In genomic region chr6:161256390-161256789, GRCh38 we compare ENCODE assay signal across 16 cellular contexts. TPM values are rescaled to one million over a fixed set of nuclear protein-coding genes. Genes with fewer than 3 reads are reported as not detected.
A peak's percentile ranks its signal among the peaks of the same experiment; 100 is the strongest.
DNase-seq lines count a peak whose midpoint lies in the region; ATAC-seq and TF ChIP-seq lines count a peak whose summit lies in the region.
"Had no signal": no experiment of that assay in that cellular context is flagged by ENCODE, and none has a peak within 500 bp of the region (broad histone marks: within the 10 kb centered on the region; RNA-seq: fewer than 3 reads in every experiment).

No MANE protein-coding gene starts in this region.

- H2AK5ac ChIP-seq in neuronal stem cell (ENCODE audit: low read depth, low read length), result no peak overlapping the region

- ATAC-seq in GM18520 (IDR thresholded peaks at IDR 0.05; ENCODE audit: unreplicated experiment), result no peak

- peak overlapping the region; percentile 34 for H3K23ac ChIP-seq in neuronal stem cell (ENCODE audit: low read depth, low read length, poor library complexity)

- H3K36me3 ChIP-seq in cardiac muscle cell (no peaks in the 10 kb centered on the region), neuronal stem cell (replicated peaks in 1 of 2; ENCODE audit: control insufficient read depth in 2 of 2, insufficient read depth in 2 of 2, low read length in 2 of 2) (peaks cover 11 to 46% of the 10 kb centered on the region in 2 donors)

- H3K27me3 ChIP-seq in cardiac muscle cell (no peaks in the 10 kb centered on the region), neuronal stem cell (ENCODE audit: control insufficient read depth in 3 of 3, insufficient read depth in 3 of 3, low read depth in 1 of 3, low read length in 3 of 3) (no peaks in the 10 kb centered on the region)
- H3K27me3 ChIP-seq: BLaER1 treated with 17β-estradiol and CSF1 and Interleukin-3, amounts not matched to agents 10 nM and 100 nM had no signal

- H3K9ac ChIP-seq in neuronal stem cell (ENCODE audit: low read depth, low read length, poor library complexity), result no peak overlapping the region
- H3K9ac ChIP-seq: BLaER1 treated with 17β-estradiol and CSF1 and Interleukin-3, amounts not matched to agents 10 nM and 100 nM had no signal

- no peak overlapping the region for H4K91ac ChIP-seq in neuronal stem cell (ENCODE audit: low read depth, low read length, poor library complexity)

- no peak overlapping the region for H4K8ac ChIP-seq in neuronal stem cell (ENCODE audit: low read depth, low read length)

- H3K27ac ChIP-seq in cardiac muscle cell (peak overlapping the region; percentile 82), neuronal stem cell (replicated peaks; ENCODE audit: low read length) (no peak overlapping the region), temporal lobe (ENCODE audit: low read depth, low read length) (peak overlapping the region; percentile 33)
- H3K27ac ChIP-seq: 22Rv1; BLaER1 treated with 17β-estradiol and CSF1 and Interleukin-3, amounts not matched to agents 10 nM and 100 nM had no signal

- no peak overlapping the region for H2AFZ ChIP-seq in neuronal stem cell (ENCODE audit: low read length)

- no peak overlapping the region for H2BK5ac ChIP-seq in neuronal stem cell (ENCODE audit: low read length)

- H3K4me1 ChIP-seq in cardiac muscle cell (ENCODE audit: low read depth), result peaks cover 25% of the 10 kb centered on the region
- H3K4me1 ChIP-seq in neuronal stem cell (ENCODE audit: control insufficient read depth in 2 of 2, insufficient read depth in 1 of 2, low read depth in 1 of 2, low read length in 2 of 2), result peaks cover 11 to 22% of the 10 kb centered on the region in 2 donors
- H3K4me1 ChIP-seq: BLaER1 treated with 17β-estradiol and CSF1 and Interleukin-3, amounts not matched to agents 10 nM and 100 nM had no signal

- peaks cover 21 to 43% (median 41%) of the 10 kb centered on the region in 3 donors for H3K36me3 Mint-ChIP-seq in immature natural killer cell

- H3K4me2 ChIP-seq in neuronal stem cell (ENCODE audit: insufficient read depth, low read length, poor library complexity, severe bottlenecking), result no peak overlapping the region
- H3K4me2 ChIP-seq: BLaER1 treated with 17β-estradiol and CSF1 and Interleukin-3, amounts not matched to agents 10 nM and 100 nM had no signal

- H3K4me3 Mint-ChIP-seq in immature natural killer cell, result peak overlapping the region; percentile 25 to 60 (median 56)

- H3K18ac ChIP-seq in neuronal stem cell (ENCODE audit: low read length), result no peak overlapping the region

- H3K9me3 ChIP-seq in cardiac muscle cell (ENCODE audit: low read depth) (no peaks in the 10 kb centered on the region), neuronal stem cell (replicated peaks in 1 of 2; ENCODE audit: control insufficient read depth in 2 of 2, insufficient read depth in 1 of 2, low read depth in 1 of 2, low read length in 2 of 2) (no peaks in the 10 kb centered on the region)
- H3K9me3 ChIP-seq: BLaER1 treated with 17β-estradiol and CSF1 and Interleukin-3, amounts not matched to agents 10 nM and 100 nM had no signal

- intact Hi-C loops in cardiac septum (cut with DNase I), result no loop called here

- no peak overlapping the region for H2BK12ac ChIP-seq in neuronal stem cell (ENCODE audit: low read length)

- WGBS in neuronal stem cell (ENCODE audit: extremely low coverage in 2 of 2, insufficient read length in 2 of 2, insufficient replicate concordance in 1 of 2), 2 donors, result no CpG with 5 or more reads among the region's 13 CpGs

- no peak for TF ChIP-seq CTCF in cardiac muscle cell (IDR thresholded peaks at IDR 0.05; ENCODE audit: low read depth, low read length)

- H3K4me3 ChIP-seq in cardiac muscle cell (no peak overlapping the region), neuronal stem cell (ENCODE audit: low read length in 2 of 2) (no peak overlapping the region)
- H3K4me3 ChIP-seq: BLaER1 treated with 17β-estradiol and CSF1 and Interleukin-3, amounts not matched to agents 10 nM and 100 nM had no signal

- DNase-seq in cardiac muscle cell (ENCODE audit: low read depth in 1 of 2, low spot score in 1 of 2) (no peak), cardiac septum (ENCODE audit: low spot score) (no peak), immature natural killer cell (peak; percentile 49 to 59 (median 56)), neuronal stem cell (ENCODE audit: low spot score) (no peak), HT-29 (ENCODE audit: low spot score) (no peak), NCI-H1105 treated with DMSO at 0.1 percent for 48 hours (lab: John Stamatoyannopoulos, UW) (no peak)
- DNase-seq: H7; NCI-H146; NCI-H2107; NCI-H345; NCI-H69; NK-92 treated with Interleukin-12 subunit alpha and Interleukin-12 subunit beta, amount 100 ng/mL, for 24 hours had no signal

- H3K4ac ChIP-seq in neuronal stem cell (ENCODE audit: low read length), result no peak overlapping the region

- peaks cover 47 to 66% of the 10 kb centered on the region in 2 donors for H3K4me1 Mint-ChIP-seq in immature natural killer cell

- peak overlapping the region in 5 of 6 donors; percentile 78 to 89 (median 85) for H3K27ac Mint-ChIP-seq in immature natural killer cell

- H3K79me1 ChIP-seq in neuronal stem cell (ENCODE audit: low read depth, low read length), result no peaks in the 10 kb centered on the region

- H3K27me3 Mint-ChIP-seq in immature natural killer cell (ENCODE audit: low read depth in 3 of 3), result peaks cover 5 to 20% (median 13%) of the 10 kb centered on the region in 3 donors

- H3K14ac ChIP-seq in neuronal stem cell (ENCODE audit: low read length), result no peak overlapping the region

- H3K9me3 Mint-ChIP-seq in immature natural killer cell, result no peaks in the 10 kb centered on the region

- no peak overlapping the region for H2BK120ac ChIP-seq in neuronal stem cell (ENCODE audit: low read depth, low read length)

- no peak overlapping the region for H2BK15ac ChIP-seq in neuronal stem cell (ENCODE audit: low read length)

RNA-seq across cellular contexts. Expression of gene AGPAT4, which starts 17.5 kb away (rescaled TPM):
- total RNA-seq in cardiac muscle cell (11.9 and 17.7 TPM in 2 replicates), cardiac septum (1.6 TPM), temporal lobe (47.9 TPM)
- polyA plus RNA-seq in cardiac muscle cell (13.9 and 18.1 TPM in 2 replicates), immature natural killer cell (10 to 100 TPM; 14.4 to 16.6 (median 14.8) TPM)
- 39.5 TPM for polyA plus RNA-seq in neuronal stem cell (2013, experiment 1 of 2)
- polyA plus RNA-seq in neuronal stem cell (2013, experiment 2 of 2), result 38.9 TPM
- total RNA-seq in HT-29 (2014; rRNA removed; shearing (Covaris generic)), result 0.47 and 0.56 TPM in 2 replicates

Comparison
In these comparisons a context has a peak if more than half of its experiments do, and no peak if none do; other contexts are left out.
1. DNase-seq: peak in immature natural killer cell (3 of 3); none in cardiac muscle cell (0 of 2), cardiac septum (single experiment), neuronal stem cell (single experiment), HT-29 (single experiment) and NCI-H1105 treated with DMSO at 0.1 percent for 48 hours (single experiment).